ENCODE assay signal across 16 cellular contexts in the genomic region with DNA sequence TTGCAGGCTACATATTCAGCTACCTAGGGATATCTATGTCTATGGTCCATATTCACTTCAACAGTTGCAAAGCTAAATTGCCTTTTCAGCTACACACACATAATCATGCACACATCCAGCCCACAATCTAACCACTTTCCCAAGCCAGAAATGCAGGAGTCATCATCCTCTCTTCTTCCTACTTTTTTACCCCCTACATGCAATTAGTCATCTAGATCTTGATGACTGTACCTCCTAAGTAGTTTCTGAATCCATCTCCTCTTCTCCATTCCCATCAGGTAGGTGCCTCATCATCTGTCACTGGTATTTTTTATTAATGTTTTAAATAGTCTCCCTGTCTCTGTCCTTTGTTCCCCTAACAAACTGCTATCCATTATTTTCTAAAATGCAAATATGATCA.
DNase-seq lines count a peak whose midpoint lies in the region; ATAC-seq lines count a peak whose summit lies in the region.
"Had no signal": no experiment of that assay in that cellular context is flagged by ENCODE, and none has a peak within 500 bp of the region (broad histone marks: within the 10 kb centered on the region; RNA-seq: fewer than 3 reads in every experiment).

No MANE protein-coding gene starts in this region.

- H3K4me3 ChIP-seq in ACC112 (ENCODE audit: low read depth, low read length): no peak overlapping the region
- H3K4me3 ChIP-seq: lower lobe of right lung, SJCRH30, testis had no signal

- no peaks in the 10 kb centered on the region for H3K36me3 ChIP-seq in ACC112 (ENCODE audit: insufficient read depth, low read length)
- H3K36me3 ChIP-seq: lower lobe of right lung, SJCRH30 had no signal

- ATAC-seq in HG02798 (IDR thresholded peaks at IDR 0.05; ENCODE audit: poor library complexity, unreplicated experiment) (no peak), GM21576 (IDR thresholded peaks at IDR 0.05; ENCODE audit: unreplicated experiment) (no peak)
- ATAC-seq: lower lobe of right lung had no signal

- H3K27ac ChIP-seq in ACC112 (ENCODE audit: low read depth, low read length): peak overlapping the region; percentile 21; the same call in 1 of the 2 replicates
- H3K27ac ChIP-seq: lower lobe of right lung, SJCRH30, testis had no signal

- H2AFZ ChIP-seq in ACC112 (ENCODE audit: low read length, unreplicated experiment): no peak overlapping the region

- no peaks in the 10 kb centered on the region for H3K27me3 ChIP-seq in ACC112 (ENCODE audit: insufficient read depth, low read length)
- H3K27me3 ChIP-seq: SJCRH30, testis had no signal

- H3K79me2 ChIP-seq in ACC112 (ENCODE audit: control insufficient read depth, insufficient read depth, low read length, unreplicated experiment): no peaks in the 10 kb centered on the region

- H3K4me1 ChIP-seq in ACC112 (ENCODE audit: control insufficient read depth, insufficient read depth, low read length, unreplicated experiment): peaks cover 12% of the 10 kb centered on the region
- H3K4me1 ChIP-seq: SJCRH30, testis had no signal

- peak; percentile 27 for DNase-seq in HK-2 (ENCODE audit: unreplicated experiment)
- peak; percentile 21 for DNase-seq in amniotic stem cell (lab: John Stamatoyannopoulos, UW)
- peak; percentile 72 for DNase-seq in glomerular visceral epithelial cell (ENCODE audit: extremely low spot score)
- DNase-seq in activated effector memory CD4-positive, alpha-beta T cell treated with Interleukin-2 at 50 U/mL for 16 hours: no peak
- DNase-seq in activated T-cell treated with anti-CD3 and anti-CD28 coated beads, Interleukin-2, amount 50 U/mL, for 1 hour: no peak
- DNase-seq: activated CD4-positive, alpha-beta T cell treated with anti-CD3 and anti-CD28 coated beads, Interleukin-2, amount 50 U/mL, for 48 hours; anterior cingulate cortex; lower lobe of right lung; MM.1S; NK-92 treated with Interleukin-12 subunit alpha and Interleukin-12 subunit beta, amount 100 ng/mL, for 24 hours; SJCRH30; stimulated activated CD4-positive, alpha-beta T cell treated with anti-CD3 and anti-CD28 coated beads, Interleukin-2, amount 100 ng/mL, for 24 hours; testis had no signal

Comparison
In these comparisons a context has a peak if more than half of its experiments do, and no peak if none do; other contexts are left out.
1. DNase-seq: peak in HK-2 (single experiment), amniotic stem cell (single experiment) and glomerular visceral epithelial cell (single experiment); none in activated effector memory CD4-positive, alpha-beta T cell treated with Interleukin-2 at 50 U/mL for 16 hours (single experiment) and activated T-cell treated with anti-CD3 and anti-CD28 coated beads, Interleukin-2, amount 50 U/mL, for 1 hour (single experiment).